16 cellular contexts compared by ENCODE assay signal in the genomic region with DNA sequence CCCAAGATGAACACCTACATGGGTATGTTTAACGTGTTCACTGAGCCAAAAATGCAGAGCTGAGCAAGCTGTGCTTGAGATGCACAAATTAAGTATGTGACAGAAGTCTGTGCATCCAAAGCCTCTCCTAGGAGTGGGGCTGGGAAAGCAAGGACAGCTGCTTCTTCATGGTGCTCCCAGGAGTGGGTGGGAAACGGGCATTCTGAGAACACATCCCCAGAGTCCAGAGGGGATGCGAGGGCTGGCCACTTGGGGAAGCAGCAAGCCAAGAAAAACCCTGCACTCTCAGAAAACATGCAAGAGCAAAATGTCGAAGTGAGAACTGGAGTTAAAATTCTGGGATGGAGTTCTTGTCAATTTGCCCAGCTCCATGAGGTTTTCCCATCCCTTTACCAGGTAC.
DNase-seq lines count a peak whose midpoint lies in the region; ATAC-seq and TF ChIP-seq lines count a peak whose summit lies in the region.
"Had no signal": no experiment of that assay in that cellular context is flagged by ENCODE, and none has a peak within 500 bp of the region (broad histone marks: within the 10 kb centered on the region; RNA-seq: fewer than 3 reads in every experiment).

No MANE protein-coding gene starts in this region.

- H3K4me1 ChIP-seq in ovary (ENCODE audit: insufficient read depth), result peaks cover 10% of the 10 kb centered on the region
- H3K4me1 ChIP-seq in vagina, result peaks cover 35% of the 10 kb centered on the region
- H3K4me1 ChIP-seq: A549, esophagus squamous epithelium had no signal

- TF ChIP-seq POLR2A in ovary (IDR thresholded peaks at IDR 0.05) (no peak), vagina (IDR thresholded peaks at IDR 0.05) (no peak)

- H3K36me3 ChIP-seq in ovary, result no peaks in the 10 kb centered on the region
- no peaks in the 10 kb centered on the region for H3K36me3 ChIP-seq in vagina
- H3K36me3 ChIP-seq: esophagus squamous epithelium had no signal

- H3K4me3 ChIP-seq in ovary, result no peak overlapping the region
- H3K4me3 ChIP-seq in vagina, result peak overlapping the region in 1 of 2 donors; percentile 0
- H3K4me3 ChIP-seq: A549, esophagus squamous epithelium had no signal

- peak overlapping the region; percentile 79 for H3K4me3 Mint-ChIP-seq in glutamatergic neuron (ENCODE audit: unreplicated experiment)
- no peak overlapping the region for H3K4me3 Mint-ChIP-seq in activated T-cell treated with anti-CD3 and anti-CD28 coated beads, Interleukin-2, amount 50 U/mL, for 4 hours
- H3K4me3 Mint-ChIP-seq: activated CD8-positive, alpha-beta memory T cell treated with anti-CD3 and anti-CD28 coated beads, Interleukin-2, amount 10 ng/mL, durations not matched to agents 7 days and 5 days; immature natural killer cell had no signal

- DNase-seq in NCI-H82 (lab: John Stamatoyannopoulos, UW) (peak; percentile 30), NCI-H82 treated with DMSO at 0.1 percent for 48 hours (lab: John Stamatoyannopoulos, UW; ENCODE audit: unreplicated experiment) (no peak), glutamatergic neuron (peak; percentile 73), ovary (peak; percentile 21 to 51 (median 36)), vagina (ENCODE audit: extremely low spot score in 2 of 2) (no peak), A172 (ENCODE audit: low spot score) (no peak)
- DNase-seq in activated T-cell treated with anti-CD3 and anti-CD28 coated beads, Interleukin-2, amount 50 U/mL, for 4 hours, result no peak
- DNase-seq: activated CD8-positive, alpha-beta memory T cell treated with anti-CD3 and anti-CD28 coated beads, Interleukin-2, amount 10 ng/mL, durations not matched to agents 7 days and 5 days; activated naive CD4-positive, alpha-beta T cell treated with anti-CD3 and anti-CD28 coated beads, Interleukin-2, amount 50 U/mL, for 16 hours; COR-L47; esophagus squamous epithelium; immature natural killer cell; NCI-H1694; NK-92 treated with Interleukin-12 subunit alpha and Interleukin-12 subunit beta, amount 100 ng/mL, for 24 hours had no signal

- peaks cover 2% of the 10 kb centered on the region for H3K9me3 Mint-ChIP-seq in glutamatergic neuron (ENCODE audit: unreplicated experiment)
- H3K9me3 Mint-ChIP-seq in activated T-cell treated with anti-CD3 and anti-CD28 coated beads, Interleukin-2, amount 50 U/mL, for 4 hours, result peaks cover 3% of the 10 kb centered on the region
- H3K9me3 Mint-ChIP-seq: immature natural killer cell had no signal

- no peaks in the 10 kb centered on the region for H3K27me3 ChIP-seq in ovary
- H3K27me3 ChIP-seq in vagina, result no peaks in the 10 kb centered on the region
- H3K27me3 ChIP-seq: esophagus squamous epithelium had no signal

- H3K27ac ChIP-seq in ovary (peak overlapping the region in 1 of 2 donors; percentile 61), vagina (peak overlapping the region; percentile 39)
- H3K27ac ChIP-seq: A549 had no signal

- no peaks in the 10 kb centered on the region for H3K27me3 Mint-ChIP-seq in glutamatergic neuron (ENCODE audit: unreplicated experiment)
- H3K27me3 Mint-ChIP-seq in activated T-cell treated with anti-CD3 and anti-CD28 coated beads, Interleukin-2, amount 50 U/mL, for 4 hours (ENCODE audit: low read depth), result no peaks in the 10 kb centered on the region

- no peaks in the 10 kb centered on the region for H3K36me3 Mint-ChIP-seq in glutamatergic neuron (ENCODE audit: unreplicated experiment)
- H3K36me3 Mint-ChIP-seq in activated T-cell treated with anti-CD3 and anti-CD28 coated beads, Interleukin-2, amount 50 U/mL, for 4 hours (ENCODE audit: insufficient read depth), result no peaks in the 10 kb centered on the region
- H3K36me3 Mint-ChIP-seq: activated CD8-positive, alpha-beta memory T cell treated with anti-CD3 and anti-CD28 coated beads, Interleukin-2, amount 10 ng/mL, durations not matched to agents 7 days and 5 days; immature natural killer cell had no signal

- H3K27ac Mint-ChIP-seq in glutamatergic neuron (ENCODE audit: unreplicated experiment), result peak overlapping the region; percentile 92
- H3K27ac Mint-ChIP-seq: activated CD8-positive, alpha-beta memory T cell treated with anti-CD3 and anti-CD28 coated beads, Interleukin-2, amount 10 ng/mL, durations not matched to agents 7 days and 5 days; immature natural killer cell had no signal

- intact Hi-C loops in ovary (cut with DNase I) (no loop called here), vagina (cut with DNase I) (no loop called here)

- H3K9me3 ChIP-seq in ovary, result no peaks in the 10 kb centered on the region
- H3K9me3 ChIP-seq in vagina, result no peaks in the 10 kb centered on the region
- H3K9me3 ChIP-seq: A549, esophagus squamous epithelium had no signal

- TF ChIP-seq EP300 in ovary (IDR thresholded peaks at IDR 0.05), result no peak

- ATAC-seq in activated CD4-positive, CD25-positive, alpha-beta regulatory T cell treated with anti-CD3 and anti-CD28 coated beads, Interleukin-2, amount 50 U/mL, for 24 hours, result no peak
- no peak for ATAC-seq in activated T-cell treated with anti-CD3 and anti-CD28 coated beads, Interleukin-2, amount 50 U/mL, for 4 hours
- ATAC-seq: A549; activated CD8-positive, alpha-beta memory T cell treated with anti-CD3 and anti-CD28 coated beads, Interleukin-2, amount 10 ng/mL, durations not matched to agents 7 days and 5 days had no signal

- TF ChIP-seq CTCF in glutamatergic neuron (IDR thresholded peaks at IDR 0.05; ENCODE audit: partially characterized antibody, unreplicated experiment) (no peak), ovary (IDR thresholded peaks at IDR 0.05) (no peak), vagina (IDR thresholded peaks at IDR 0.05) (no peak)

- 17 to 23% (median 18%) methylated on average over 4 of the region's 4 CpGs for WGBS in ovary, 3 donors

- H3K4me1 Mint-ChIP-seq in glutamatergic neuron (ENCODE audit: low read depth, unreplicated experiment), result peaks cover 51% of the 10 kb centered on the region
- H3K4me1 Mint-ChIP-seq in activated T-cell treated with anti-CD3 and anti-CD28 coated beads, Interleukin-2, amount 50 U/mL, for 4 hours (ENCODE audit: low read depth), result no peaks in the 10 kb centered on the region
- H3K4me1 Mint-ChIP-seq: activated CD8-positive, alpha-beta memory T cell treated with anti-CD3 and anti-CD28 coated beads, Interleukin-2, amount 10 ng/mL, durations not matched to agents 7 days and 5 days; immature natural killer cell had no signal

Comparison
In these comparisons a context has a peak if more than half of its experiments do, and no peak if none do; other contexts are left out.
1. DNase-seq: peak in NCI-H82 (single experiment), glutamatergic neuron (single experiment) and ovary (5 of 5); none in NCI-H82 treated with DMSO at 0.1 percent for 48 hours (single experiment), vagina (0 of 2), A172 (single experiment) and activated T-cell treated with anti-CD3 and anti-CD28 coated beads, Interleukin-2, amount 50 U/mL, for 4 hours (single experiment).